Comparison of ENCODE assay signal across 9 cellular contexts in the genomic region with DNA sequence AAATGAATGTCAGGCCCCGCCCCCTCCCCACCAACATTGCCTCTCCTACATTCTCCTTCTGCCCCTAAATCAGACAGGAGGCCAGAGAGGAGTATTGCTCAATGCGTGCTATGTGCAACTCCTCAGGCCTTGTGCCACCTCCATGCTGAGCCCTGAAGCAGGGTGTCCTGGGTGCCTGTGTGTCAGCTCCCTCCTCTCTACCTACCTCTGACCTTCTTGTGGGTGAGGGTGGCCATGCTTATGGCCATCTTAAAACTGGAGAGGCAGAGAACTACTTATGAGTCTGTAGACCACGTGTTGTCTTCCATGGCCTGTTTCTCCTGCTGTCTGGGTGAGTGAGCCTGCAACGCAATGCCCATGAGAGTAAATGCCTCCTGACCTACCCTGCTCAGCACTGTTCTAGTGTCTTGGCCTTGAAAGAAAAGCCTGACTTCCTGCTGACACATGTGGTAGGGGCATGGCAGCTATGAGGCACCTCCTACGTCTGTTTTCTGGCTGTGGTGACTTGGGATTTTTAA. TPM values are rescaled to one million over a fixed set of nuclear protein-coding genes. Genes with fewer than 3 reads are reported as not detected.
DNase-seq lines count a peak whose midpoint lies in the region; ATAC-seq, FAIRE-seq and TF ChIP-seq lines count a peak whose summit lies in the region.
"Had no signal": no experiment of that assay in that cellular context is flagged by ENCODE, and none has a peak within 500 bp of the region (broad histone marks: within the 10 kb centered on the region; RNA-seq: fewer than 3 reads in every experiment).

No MANE protein-coding gene starts in this region.

- ATAC-seq in GM18520 (IDR thresholded peaks at IDR 0.05; ENCODE audit: unreplicated experiment) (no peak), HG03439 (IDR thresholded peaks at IDR 0.05; ENCODE audit: unreplicated experiment) (no peak), GM21786 (IDR thresholded peaks at IDR 0.05; ENCODE audit: unreplicated experiment) (no peak)

- H3K4ac ChIP-seq in H9 (ENCODE audit: low read depth, low read length): no peak overlapping the region

- TF ChIP-seq CTCF in H9 (conservative IDR thresholded peaks at IDR 0.05) (no peak), endothelial cell of umbilical vein (IDR thresholded peaks at IDR 0.05; ENCODE audit: extremely low read depth in 1 of 2, insufficient read depth in 1 of 2, low read depth in 1 of 2, low read length in 2 of 2) (no peak)

- H3K23me2 ChIP-seq in H9 (ENCODE audit: insufficient read length, low read depth, low read length, poor library complexity, severe bottlenecking): no peaks in the 10 kb centered on the region

- H2BK120ac ChIP-seq in H9 (ENCODE audit: low read depth, low read length, poor library complexity, severe bottlenecking): no peak overlapping the region

- peak overlapping the region; percentile 47 to 91 (median 79); a peak in 4 of 7 replicates for H3K27ac Mint-ChIP-seq in H9
- peak overlapping the region; percentile 67 for H3K27ac Mint-ChIP-seq in activated CD4-positive, alpha-beta memory T cell treated with anti-CD3 and anti-CD28 coated beads, Interleukin-2, amount 10 ng/mL, durations not matched to agents 7 days and 5 days

- no peak overlapping the region for H4K8ac ChIP-seq in H9 (replicated peaks; ENCODE audit: insufficient read length, low read depth, low read length)

- H3K9me1 ChIP-seq in endothelial cell of umbilical vein (replicated peaks; ENCODE audit: control insufficient read depth, extremely low read depth, insufficient read depth, low read length): no peaks in the 10 kb centered on the region

- intact Hi-C loops in endothelial cell of umbilical vein (cut with micrococcal nuclease): loop anchor here (1.0 to 2.0 kb wide), 2 partner anchors 17 to 44 kb away; no protein-coding TSS in a partner anchor

- H2BK20ac ChIP-seq in H9 (ENCODE audit: low read depth, low read length, poor library complexity, severe bottlenecking): no peak overlapping the region

- POLR2A ChIA-PET in activated CD4-positive, alpha-beta memory T cell treated with anti-CD3 and anti-CD28 coated beads, Interleukin-2, amount 10 ng/mL, durations not matched to agents 7 days and 5 days (lab: Charles Lee): interaction anchor here (1.0 to 2.5 kb wide), 5 partner anchors 9 to 28 kb away, joined by 3 to 16 read pairs (median 5); partner anchors contain the start of genes MCAM and RNF26
- POLR2A ChIA-PET in endothelial cell of umbilical vein (lab: Charles Lee): interaction anchor here (0.7 to 5.5 kb wide), 5 partner anchors 9 to 223 kb away, joined by 3 to 17 read pairs (median 4); partner anchors contain the start of gene MCAM

- H3K4me2 ChIP-seq in H9 (ENCODE audit: insufficient read depth, insufficient read length, low read length) (no peak overlapping the region), endothelial cell of umbilical vein (ENCODE audit: insufficient read depth, low read length) (no peak overlapping the region)

- H3K27ac ChIP-seq in H9 (ENCODE audit: insufficient read length, low read depth, low read length) (no peak overlapping the region), endothelial cell of umbilical vein (ENCODE audit: insufficient read depth, low read depth, low read length) (no peak overlapping the region)

- H3K4me1 ChIP-seq in H9 (ENCODE audit: insufficient read depth, low read length) (no peaks in the 10 kb centered on the region), endothelial cell of umbilical vein (ENCODE audit: control insufficient read depth, extremely low read depth, insufficient read depth, low read length) (peaks cover 2% of the 10 kb centered on the region)

- H3K27me3 ChIP-seq in H9 (ENCODE audit: insufficient read depth, low read length): no peaks in the 10 kb centered on the region
- no peaks in the 10 kb centered on the region for H3K27me3 ChIP-seq in endothelial cell of umbilical vein (ENCODE audit: control insufficient read depth in 2 of 2, insufficient read depth in 2 of 2, low read length in 2 of 2)

- dilution Hi-C loops in endothelial cell of umbilical vein (cut with MboI; ENCODE audit: extremely low pct_ligation_motif_present, low sequenced_read_pairs): no loop called here

- no peak overlapping the region for H2BK5ac ChIP-seq in H9 (ENCODE audit: insufficient read length, low read length)

- H3K18ac ChIP-seq in H9 (ENCODE audit: insufficient read length, low read depth, low read length): no peak overlapping the region

- H3K4me1 Mint-ChIP-seq in H9: peaks cover 10 to 18% of the 10 kb centered on the region in 2 experiments; a peak in 3 of 4 replicates
- H3K4me1 Mint-ChIP-seq in activated CD4-positive, alpha-beta memory T cell treated with anti-CD3 and anti-CD28 coated beads, Interleukin-2, amount 10 ng/mL, durations not matched to agents 7 days and 5 days: peaks cover 20% of the 10 kb centered on the region

- no peak overlapping the region for H3K56ac ChIP-seq in H9 (ENCODE audit: insufficient read length, low read depth, low read length)

- no peaks in the 10 kb centered on the region for H3K9me3 ChIP-seq in H9 (ENCODE audit: control insufficient read depth, low read depth, low read length)
- H3K9me3 ChIP-seq in endothelial cell of umbilical vein (replicated peaks; ENCODE audit: control insufficient read depth, insufficient read depth, low read length): no peaks in the 10 kb centered on the region

- H2AK5ac ChIP-seq in H9 (ENCODE audit: insufficient read length, low read length): no peak overlapping the region

- peaks cover 21 to 33% of the 10 kb centered on the region in 2 experiments for H3K36me3 ChIP-seq in endothelial cell of umbilical vein (ENCODE audit: control insufficient read depth in 2 of 2, extremely low read depth in 1 of 2, insufficient read depth in 2 of 2, low read length in 2 of 2)

- H3K79me2 ChIP-seq in H9 (ENCODE audit: insufficient read depth, low read length) (no peaks in the 10 kb centered on the region), endothelial cell of umbilical vein (ENCODE audit: control insufficient read depth, insufficient read depth, low read length) (peaks cover 5% of the 10 kb centered on the region)

- FAIRE-seq in endothelial cell of umbilical vein (lab: Jason Lieb, UNC): peak; percentile 87

- no peaks in the 10 kb centered on the region for H3K9me3 Mint-ChIP-seq in H9
- H3K9me3 Mint-ChIP-seq in activated CD4-positive, alpha-beta memory T cell treated with anti-CD3 and anti-CD28 coated beads, Interleukin-2, amount 10 ng/mL, durations not matched to agents 7 days and 5 days: no peaks in the 10 kb centered on the region

- H3K14ac ChIP-seq in H9 (ENCODE audit: insufficient read depth, low read length): no peak overlapping the region

- no TSS peak for BruUV-seq in endothelial cell of umbilical vein (replicated peaks; lab: Mats Ljungman, UMichigan)

- H3T11ph ChIP-seq in H9 (ENCODE audit: low read length): no peak overlapping the region

- no peak overlapping the region for H3K23ac ChIP-seq in H9 (ENCODE audit: insufficient read length, low read depth, low read length)

- CTCF ChIA-PET in activated CD4-positive, alpha-beta memory T cell treated with anti-CD3 and anti-CD28 coated beads, Interleukin-2, amount 10 ng/mL, durations not matched to agents 7 days and 5 days (lab: Charles Lee): interaction anchor here (0.6 to 6.3 kb wide), 7 partner anchors 13 to 101 kb away, joined by 3 to 45 read pairs (median 4); partner anchors contain the start of gene CBL
- CTCF ChIA-PET in endothelial cell of umbilical vein (lab: Charles Lee): interaction anchor here (0.8 to 9.7 kb wide), 6 partner anchors 13 to 212 kb away, joined by 3 to 136 read pairs (median 4); partner anchors contain the start of genes C1QTNF5 and MCAM

- H3K79me1 ChIP-seq in H9 (ENCODE audit: insufficient read depth, low read depth, low read length, poor library complexity, severe bottlenecking): no peaks in the 10 kb centered on the region

- H3K4me3 Mint-ChIP-seq in H9: no peak overlapping the region
- no peak overlapping the region for H3K4me3 Mint-ChIP-seq in activated CD4-positive, alpha-beta memory T cell treated with anti-CD3 and anti-CD28 coated beads, Interleukin-2, amount 10 ng/mL, durations not matched to agents 7 days and 5 days

- no CpG with 5 or more reads among the region's 5 CpGs for WGBS in H9 (ENCODE audit: extremely low coverage, insufficient read length, low lambda C conversion rate)

- H4K20me1 ChIP-seq in H9 (ENCODE audit: control insufficient read depth, insufficient read depth, insufficient read length) (no peaks in the 10 kb centered on the region), endothelial cell of umbilical vein (replicated peaks; ENCODE audit: control insufficient read depth, extremely low read depth, insufficient read depth, low read length) (no peaks in the 10 kb centered on the region)

- H3K4me3 ChIP-seq in endothelial cell of umbilical vein (replicated peaks in 1 of 3; ENCODE audit: insufficient read depth in 1 of 3, low read depth in 1 of 3, low read length in 3 of 3) (no peak overlapping the region), skeletal muscle cell (ENCODE audit: low read depth, low read length) (no peak overlapping the region)

- H2AFZ ChIP-seq in H9 (ENCODE audit: low read length) (no peak overlapping the region), endothelial cell of umbilical vein (ENCODE audit: low read depth, low read length) (no peak overlapping the region)

- H3K27me3 Mint-ChIP-seq in H9 (ENCODE audit: low read depth): no peaks in the 10 kb centered on the region
- no peaks in the 10 kb centered on the region for H3K27me3 Mint-ChIP-seq in activated CD4-positive, alpha-beta memory T cell treated with anti-CD3 and anti-CD28 coated beads, Interleukin-2, amount 10 ng/mL, durations not matched to agents 7 days and 5 days

- H2BK15ac ChIP-seq in H9 (ENCODE audit: low read depth, low read length): no peak overlapping the region

- H2BK12ac ChIP-seq in H9 (ENCODE audit: insufficient read length, low read depth, low read length): no peak overlapping the region

- no peak for TF ChIP-seq POLR2A in endothelial cell of umbilical vein (IDR thresholded peaks at IDR 0.05; ENCODE audit: low read depth, low read length)

- peaks cover 7 to 67% (median 50%) of the 10 kb centered on the region in 3 experiments; a peak in 6 of 7 replicates for H3K36me3 Mint-ChIP-seq in H9 (ENCODE audit: insufficient read depth in 1 of 3, low read depth in 3 of 3)
- H3K36me3 Mint-ChIP-seq in activated CD4-positive, alpha-beta memory T cell treated with anti-CD3 and anti-CD28 coated beads, Interleukin-2, amount 10 ng/mL, durations not matched to agents 7 days and 5 days (ENCODE audit: low read depth): peaks cover 42% of the 10 kb centered on the region

- H3K9ac ChIP-seq in H9 (ENCODE audit: extremely low read depth, insufficient read length, low read length) (no peak overlapping the region), endothelial cell of umbilical vein (replicated peaks; ENCODE audit: extremely low read depth, insufficient read depth, low read length) (no peak overlapping the region)

- no peak overlapping the region for H4K91ac ChIP-seq in H9 (ENCODE audit: insufficient read length, low read depth, low read length)

- DNase-seq in H9 (no peak), endothelial cell of umbilical vein (ENCODE audit: low read depth, low spot score) (peak; percentile 39), skeletal muscle cell (ENCODE audit: low read depth) (peak; percentile 41), nucleus accumbens (lab: John Stamatoyannopoulos, UW) (no peak)
- DNase-seq in activated CD4-positive, alpha-beta memory T cell treated with anti-CD3 and anti-CD28 coated beads, Interleukin-2, amount 10 ng/mL, durations not matched to agents 7 days and 5 days: no peak

- no peak overlapping the region for H4K5ac ChIP-seq in H9 (ENCODE audit: insufficient read length, low read depth, low read length)

RNA-seq across cellular contexts. Expression of gene MCAM, which starts 10.5 kb away (rescaled TPM):
- total RNA-seq in H9 (2021) (21.5 and 23.3 TPM in 2 replicates), endothelial cell of umbilical vein (1,012 and 1,027 TPM in 2 replicates)
- total RNA-seq in activated CD4-positive, alpha-beta memory T cell treated with anti-CD3 and anti-CD28 coated beads, Interleukin-2, amount 10 ng/mL, durations not matched to agents 7 days and 5 days: 1 to 10 TPM; 6.5 to 6.6 TPM
- 2,543 and 3,419 TPM in 2 replicates for polyA plus RNA-seq in endothelial cell of umbilical vein
- 1,288 and 1,700 TPM in 2 replicates for polyA plus RNA-seq in endothelial cell of umbilical vein (2011; cell fraction: cytosol; rRNA removed)
- polyA plus RNA-seq in endothelial cell of umbilical vein (2011; cell fraction: nucleus; rRNA removed): 682 and 1,132 TPM in 2 replicates
- 548 and 754 TPM in 2 replicates for polyA plus RNA-seq in endothelial cell of umbilical vein (2012)
- polyA minus RNA-seq in endothelial cell of umbilical vein: 817 and 903 TPM in 2 replicates
- polyA minus RNA-seq in endothelial cell of umbilical vein (2011; cell fraction: cytosol; rRNA and poly(A)+ RNA removed): 69.6 TPM
- polyA minus RNA-seq in endothelial cell of umbilical vein (2011; cell fraction: nucleus; rRNA and poly(A)+ RNA removed): 242 and 367 TPM in 2 replicates

RNA-seq across cellular contexts. Expression of gene RNF26, which starts 27.9 kb away (rescaled TPM):
- total RNA-seq in H9 (2021): 56.2 and 57.6 TPM in 2 replicates
- 10 to 100 TPM; 33.5 to 35.1 TPM for total RNA-seq in activated CD4-positive, alpha-beta memory T cell treated with anti-CD3 and anti-CD28 coated beads, Interleukin-2, amount 10 ng/mL, durations not matched to agents 7 days and 5 days
- total RNA-seq in endothelial cell of umbilical vein: 37.9 and 40.1 TPM in 2 replicates
- polyA plus RNA-seq in endothelial cell of umbilical vein: 41.6 and 43.8 TPM in 2 replicates
- 35.5 and 38.1 TPM in 2 replicates for polyA plus RNA-seq in endothelial cell of umbilical vein (2011; cell fraction: cytosol; rRNA removed)
- polyA plus RNA-seq in endothelial cell of umbilical vein (2011; cell fraction: nucleus; rRNA removed): 15.7 and 17.7 TPM in 2 replicates
- 29.3 and 37.9 TPM in 2 replicates for polyA plus RNA-seq in endothelial cell of umbilical vein (2012)
- 44.3 and 46.7 TPM in 2 replicates for polyA minus RNA-seq in endothelial cell of umbilical vein
- 31.6 TPM for polyA minus RNA-seq in endothelial cell of umbilical vein (2011; cell fraction: cytosol; rRNA and poly(A)+ RNA removed)
- 16.9 and 20.4 TPM in 2 replicates for polyA minus RNA-seq in endothelial cell of umbilical vein (2011; cell fraction: nucleus; rRNA and poly(A)+ RNA removed)

RNA-seq across cellular contexts. Expression of gene C1QTNF5, which starts 34.3 kb away (rescaled TPM):
- total RNA-seq in H9 (2021) (0.33 and 0.59 TPM in 2 replicates), endothelial cell of umbilical vein (126 and 130 TPM in 2 replicates)
- total RNA-seq in activated CD4-positive, alpha-beta memory T cell treated with anti-CD3 and anti-CD28 coated beads, Interleukin-2, amount 10 ng/mL, durations not matched to agents 7 days and 5 days: not detected
- polyA plus RNA-seq in endothelial cell of umbilical vein: 201 and 228 TPM in 2 replicates
- 125 and 160 TPM in 2 replicates for polyA plus RNA-seq in endothelial cell of umbilical vein (2011; cell fraction: cytosol; rRNA removed)
- polyA plus RNA-seq in endothelial cell of umbilical vein (2011; cell fraction: nucleus; rRNA removed): 72.0 and 76.7 TPM in 2 replicates
- polyA plus RNA-seq in endothelial cell of umbilical vein (2012): 98.8 and 155 TPM in 2 replicates
- 59.9 and 63.7 TPM in 2 replicates for polyA minus RNA-seq in endothelial cell of umbilical vein
- polyA minus RNA-seq in endothelial cell of umbilical vein (2011; cell fraction: cytosol; rRNA and poly(A)+ RNA removed): not detected
- 11.6 and 24.3 TPM in 2 replicates for polyA minus RNA-seq in endothelial cell of umbilical vein (2011; cell fraction: nucleus; rRNA and poly(A)+ RNA removed)
- total RNA-seq: mononuclear cell had no signal

RNA-seq across cellular contexts. Expression of gene MFRP, which starts 40.1 kb away (rescaled TPM):
- not detected in 2 replicates for total RNA-seq in H9 (2021)
- total RNA-seq in activated CD4-positive, alpha-beta memory T cell treated with anti-CD3 and anti-CD28 coated beads, Interleukin-2, amount 10 ng/mL, durations not matched to agents 7 days and 5 days: not detected
- total RNA-seq in endothelial cell of umbilical vein: not detected in 2 replicates
- polyA plus RNA-seq in endothelial cell of umbilical vein: 0.03 and 0.08 TPM in 2 replicates
- polyA plus RNA-seq in endothelial cell of umbilical vein (2011; cell fraction: cytosol; rRNA removed): 0.03 and 0.09 TPM in 2 replicates
- 0.04 TPM in 2 replicates for polyA plus RNA-seq in endothelial cell of umbilical vein (2011; cell fraction: nucleus; rRNA removed)
- polyA plus RNA-seq in endothelial cell of umbilical vein (2012): not detected in 2 replicates
- 0.11 TPM in 1 of 2 replicates, not detected in the other for polyA minus RNA-seq in endothelial cell of umbilical vein
- polyA minus RNA-seq in endothelial cell of umbilical vein (2011; cell fraction: cytosol; rRNA and poly(A)+ RNA removed): not detected
- not detected in 2 replicates for polyA minus RNA-seq in endothelial cell of umbilical vein (2011; cell fraction: nucleus; rRNA and poly(A)+ RNA removed)
- total RNA-seq: mononuclear cell had no signal

Comparison
In these comparisons a context has a peak if more than half of its experiments do, and no peak if none do; other contexts are left out.
1. DNase-seq: peak in endothelial cell of umbilical vein (single experiment) and skeletal muscle cell (single experiment); none in H9 (single experiment), activated CD4-positive, alpha-beta memory T cell treated with anti-CD3 and anti-CD28 coated beads, Interleukin-2, amount 10 ng/mL, durations not matched to agents 7 days and 5 days (single experiment) and nucleus accumbens (0 of 56).
2. RNA of gene MCAM, which starts 10.5 kb away (total RNA-seq): 1,012 to 1,027 TPM in endothelial cell of umbilical vein; 21.5 to 23.3 TPM in H9 and 6.5 to 6.6 TPM in activated CD4-positive, alpha-beta memory T cell treated with anti-CD3 and anti-CD28 coated beads, Interleukin-2, amount 10 ng/mL, durations not matched to agents 7 days and 5 days; every median in the first group is over 10 times any median in the second.
3. RNA of gene C1QTNF5, which starts 34.3 kb away (total RNA-seq): 126 to 130 TPM in endothelial cell of umbilical vein; 0.33 to 0.59 TPM in H9 and not detected in activated CD4-positive, alpha-beta memory T cell treated with anti-CD3 and anti-CD28 coated beads, Interleukin-2, amount 10 ng/mL, durations not matched to agents 7 days and 5 days; every median in the first group is over 10 times any median in the second.